In the genomic region with DNA sequence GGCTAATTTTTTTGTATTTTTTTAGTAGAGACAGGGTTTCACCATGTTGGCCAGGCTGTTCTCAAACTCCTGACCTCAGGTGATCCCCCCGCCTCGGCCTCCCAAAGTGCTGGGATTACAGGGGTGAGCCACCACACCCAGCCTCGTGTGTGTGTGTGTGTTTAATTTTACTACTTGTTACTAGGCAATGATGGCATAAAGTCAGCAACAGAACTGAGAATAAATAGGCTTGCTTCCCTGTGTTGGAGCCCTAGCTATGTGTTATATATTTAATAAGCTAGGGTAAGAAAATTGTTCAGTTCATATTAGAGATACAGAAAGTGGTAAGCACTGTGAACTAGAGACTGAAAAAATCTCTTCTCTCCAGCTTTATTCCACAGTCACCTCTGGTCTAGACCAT, we compare ENCODE assay signal across 4 cellular contexts. TPM values are rescaled to one million over a fixed set of nuclear protein-coding genes. Genes with fewer than 3 reads are reported as not detected.
A peak's percentile ranks its signal among the peaks of the same experiment; 100 is the strongest.
DNase-seq lines count a peak whose midpoint lies in the region; TF ChIP-seq lines count a peak whose summit lies in the region.
"Not testable (repeated sequence)": the region's sequence is repeated elsewhere in the genome, so short reads cannot be mapped to it uniquely, and the experiment has no call there.

No MANE protein-coding gene starts in this region.

- not testable (repeated sequence) for DNase-seq in chondrocyte (ENCODE audit: low spot score); mesothelial cell of epicardium (ENCODE audit: low spot score in 2 of 2, unreplicated experiment in 2 of 2); osteocyte (ENCODE audit: extremely low spot score, unreplicated experiment)

- H3K9me3 Mint-ChIP-seq in chondrocyte (ENCODE audit: low read depth); mesothelial cell of epicardium; osteocyte (ENCODE audit: unreplicated experiment): not testable (repeated sequence)

- TF ChIP-seq CTCF in VCaP (conservative IDR thresholded peaks at IDR 0.05); chondrocyte (IDR thresholded peaks at IDR 0.05); mesothelial cell of epicardium (IDR thresholded peaks at IDR 0.05; ENCODE audit: unreplicated experiment); osteocyte (IDR thresholded peaks at IDR 0.05): not testable (repeated sequence)

- H3K27ac Mint-ChIP-seq in chondrocyte (ENCODE audit: unreplicated experiment): peak overlapping the region; percentile 45
- H3K27ac Mint-ChIP-seq in mesothelial cell of epicardium: peak overlapping the region; percentile 25
- peak overlapping the region; percentile 84 for H3K27ac Mint-ChIP-seq in osteocyte (ENCODE audit: unreplicated experiment)

- H3K27ac ChIP-seq in VCaP: peak overlapping the region; percentile 79

- H3K27me3 Mint-ChIP-seq in chondrocyte (ENCODE audit: low read depth); mesothelial cell of epicardium (ENCODE audit: low read depth); osteocyte (ENCODE audit: unreplicated experiment): not testable (repeated sequence)

- peaks cover 61% of the 10 kb centered on the region for H3K4me1 Mint-ChIP-seq in chondrocyte (ENCODE audit: low read depth)
- peaks cover 33% of the 10 kb centered on the region for H3K4me1 Mint-ChIP-seq in mesothelial cell of epicardium
- H3K4me1 Mint-ChIP-seq in osteocyte (ENCODE audit: unreplicated experiment): peaks cover 54% of the 10 kb centered on the region

- not testable (repeated sequence) for H3K4me3 Mint-ChIP-seq in chondrocyte (ENCODE audit: unreplicated experiment); mesothelial cell of epicardium; osteocyte (ENCODE audit: unreplicated experiment)

- H3K36me3 Mint-ChIP-seq in chondrocyte (ENCODE audit: low read depth); mesothelial cell of epicardium; osteocyte (ENCODE audit: unreplicated experiment): not testable (repeated sequence)

RNA-seq across cellular contexts. Expression of a gene that starts 18.4 kb away (rescaled TPM):
- total RNA-seq in chondrocyte: 3.6 to 4.9 TPM (median 4.7 TPM) in 3 replicates
- total RNA-seq in mesothelial cell of epicardium: 3.6 to 4.1 TPM (median 3.7 TPM) in 3 replicates
- 4.7 and 5.8 TPM in 2 replicates for total RNA-seq in osteocyte

RNA-seq across cellular contexts. Expression of a gene that starts 34.8 kb away (rescaled TPM):
- total RNA-seq in chondrocyte: 21.0 to 30.4 TPM (median 21.9 TPM) in 3 replicates
- 20.8 to 22.1 TPM (median 21.1 TPM) in 3 replicates for total RNA-seq in mesothelial cell of epicardium
- 23.7 and 25.1 TPM in 2 replicates for total RNA-seq in osteocyte

Comparison
In these comparisons a context has a peak if more than half of its experiments do, and no peak if none do; other contexts are left out.
1. H3K27ac Mint-ChIP-seq: peak in every context shown above with its lines; median percentile 84 in osteocyte; 45 in chondrocyte; 25 in mesothelial cell of epicardium.